ENCODE assay signal across 8 cellular contexts in the genomic region with DNA sequence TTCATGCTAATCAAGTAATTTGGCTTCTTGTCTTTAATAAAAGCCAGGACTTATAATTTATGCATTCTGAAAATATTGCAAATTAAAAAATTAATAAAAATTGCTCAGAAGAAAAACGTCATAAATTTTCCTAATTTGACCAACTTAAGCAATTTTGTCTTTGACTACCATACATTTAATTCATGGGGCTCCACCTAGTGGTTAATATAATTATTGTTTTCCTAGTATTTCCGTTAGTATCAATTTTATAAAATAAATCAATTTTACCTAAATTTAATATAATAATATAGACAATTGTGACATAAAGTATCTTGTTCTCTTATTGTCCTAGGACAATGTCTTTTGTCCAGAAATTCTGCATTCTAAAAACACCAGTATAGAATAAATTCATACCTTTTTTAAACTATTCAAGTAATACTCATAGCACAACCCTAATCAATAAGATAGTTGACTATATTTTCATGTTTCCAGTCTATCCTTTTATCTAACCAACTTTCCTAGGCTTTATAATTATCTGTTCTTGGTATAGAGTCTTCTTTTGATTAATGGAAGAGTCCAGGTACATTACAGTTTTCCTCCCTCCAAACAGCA.
DNase-seq lines count a peak whose midpoint lies in the region; FAIRE-seq and TF ChIP-seq lines count a peak whose summit lies in the region.

No MANE protein-coding gene starts in this region.

- no peak overlapping the region for H3K4me2 ChIP-seq in endothelial cell of umbilical vein (ENCODE audit: insufficient read depth, low read length)

- no peak overlapping the region for H3K27ac ChIP-seq in endothelial cell of umbilical vein (ENCODE audit: insufficient read depth, low read depth, low read length)
- H3K27ac ChIP-seq in esophagus squamous epithelium = no peak overlapping the region

- no peaks in the 10 kb centered on the region for H3K36me3 ChIP-seq in endothelial cell of umbilical vein (ENCODE audit: control insufficient read depth in 2 of 2, extremely low read depth in 1 of 2, insufficient read depth in 2 of 2, low read length in 2 of 2)
- no peaks in the 10 kb centered on the region for H3K36me3 ChIP-seq in esophagus squamous epithelium

- peak; percentile 54 for FAIRE-seq in endothelial cell of umbilical vein (lab: Jason Lieb, UNC)
- no peak for FAIRE-seq in urothelium cell line (lab: Jason Lieb, UNC)

- H3K9ac ChIP-seq in endothelial cell of umbilical vein (replicated peaks; ENCODE audit: extremely low read depth, insufficient read depth, low read length) = no peak overlapping the region

- TF ChIP-seq CTCF in endothelial cell of umbilical vein (IDR thresholded peaks at IDR 0.05; ENCODE audit: extremely low read depth in 1 of 2, insufficient read depth in 1 of 2, low read depth in 1 of 2, low read length in 2 of 2) (no peak), esophagus squamous epithelium (IDR thresholded peaks at IDR 0.05) (peak in 3 of 6 experiments; percentile 46 to 56 (median 48))

- 0 to 3% methylated on average over 2 of the region's 2 CpGs for WGBS in esophagus squamous epithelium, 2 donors

- TF ChIP-seq POLR2A in endothelial cell of umbilical vein (IDR thresholded peaks at IDR 0.05; ENCODE audit: low read depth, low read length) = no peak
- TF ChIP-seq POLR2A in esophagus squamous epithelium (IDR thresholded peaks at IDR 0.05) = no peak

- H3K9me1 ChIP-seq in endothelial cell of umbilical vein (replicated peaks; ENCODE audit: control insufficient read depth, extremely low read depth, insufficient read depth, low read length) = no peaks in the 10 kb centered on the region

- H3K79me2 ChIP-seq in endothelial cell of umbilical vein (ENCODE audit: control insufficient read depth, insufficient read depth, low read length) = no peaks in the 10 kb centered on the region

- intact Hi-C loops in endothelial cell of umbilical vein (cut with micrococcal nuclease) = loop anchor here (1.0 kb wide), 3 partner anchors 370 to 587 kb away; no protein-coding TSS in a partner anchor
- intact Hi-C loops in esophagus squamous epithelium (cut with DNase I) = loop anchor here (10.0 kb wide), 1 partner anchor 592 kb away; no protein-coding TSS in a partner anchor

- H3K4me3 ChIP-seq in endothelial cell of umbilical vein (replicated peaks in 1 of 3; ENCODE audit: insufficient read depth in 1 of 3, low read depth in 1 of 3, low read length in 3 of 3) (no peak overlapping the region), esophagus squamous epithelium (no peak overlapping the region)

- H3K27me3 ChIP-seq in endothelial cell of umbilical vein (ENCODE audit: control insufficient read depth in 2 of 2, insufficient read depth in 2 of 2, low read length in 2 of 2) (peaks cover 0 to 3% of the 10 kb centered on the region in 2 experiments), esophagus squamous epithelium (no peaks in the 10 kb centered on the region)

- peak; percentile 10 for DNase-seq in NOMO-1 treated with DMSO at 0.1 percent for 48 hours (lab: John Stamatoyannopoulos, UW; ENCODE audit: unreplicated experiment)
- no peak for DNase-seq in NOMO-1 treated with dmso at 0.1 percent for 144 hours (lab: John Stamatoyannopoulos, UW; ENCODE audit: unreplicated experiment)
- peak; percentile 51 for DNase-seq in NCI-H748 (lab: John Stamatoyannopoulos, UW; ENCODE audit: unreplicated experiment)
- DNase-seq in endothelial cell of umbilical vein (ENCODE audit: low read depth, low spot score) = peak; percentile 14
- peak; percentile 79 for DNase-seq in superior temporal gyrus (ENCODE audit: extremely low spot score)
- DNase-seq in esophagus squamous epithelium (lab: John Stamatoyannopoulos, UW) = no peak
- DNase-seq in urothelium cell line (ENCODE audit: low spot score) = no peak
- DNase-seq in central memory CD4-positive, alpha-beta T cell = no peak

- H3K9me3 ChIP-seq in endothelial cell of umbilical vein (replicated peaks; ENCODE audit: control insufficient read depth, insufficient read depth, low read length) (no peaks in the 10 kb centered on the region), esophagus squamous epithelium (no peaks in the 10 kb centered on the region)

- H4K20me1 ChIP-seq in endothelial cell of umbilical vein (replicated peaks; ENCODE audit: control insufficient read depth, extremely low read depth, insufficient read depth, low read length) = no peaks in the 10 kb centered on the region

- POLR2A ChIA-PET in endothelial cell of umbilical vein (lab: Charles Lee) = no interaction called here

- dilution Hi-C loops in endothelial cell of umbilical vein (cut with MboI; ENCODE audit: extremely low pct_ligation_motif_present, low sequenced_read_pairs) = no loop called here

- CTCF ChIA-PET in endothelial cell of umbilical vein (lab: Charles Lee) = interaction anchor here (1.0 to 4.5 kb wide), 3 partner anchors 369 to 586 kb away, joined by 4 to 39 read pairs (median 5); no protein-coding TSS in a partner anchor

- no peak overlapping the region for H2AFZ ChIP-seq in endothelial cell of umbilical vein (ENCODE audit: low read depth, low read length)

- no TSS peak for BruUV-seq in endothelial cell of umbilical vein (replicated peaks; lab: Mats Ljungman, UMichigan)

- no peaks in the 10 kb centered on the region for H3K4me1 ChIP-seq in endothelial cell of umbilical vein (ENCODE audit: control insufficient read depth, extremely low read depth, insufficient read depth, low read length)
- H3K4me1 ChIP-seq in esophagus squamous epithelium = no peaks in the 10 kb centered on the region

TF ChIP-seq in endothelial cell of umbilical vein, 7 proteins besides CTCF, POLR2A, EP300 and RAD21:
- TF ChIP-seq JUN (IDR thresholded peaks at IDR 0.05; ENCODE audit: borderline replicate concordance, insufficient read depth, insufficient read length, low read depth) (no peak), POLR2AphosphoS5 (IDR thresholded peaks at IDR 0.05; ENCODE audit: insufficient read depth, low read depth, low read length) (no peak), EZH2 (IDR thresholded peaks at IDR 0.05; ENCODE audit: borderline replicate concordance, low read depth, low read length, severe bottlenecking) (no peak), MYC (IDR thresholded peaks at IDR 0.05; ENCODE audit: low read depth, low read length) (no peak), FOS (IDR thresholded peaks at IDR 0.05; ENCODE audit: borderline replicate concordance, insufficient read depth, low read length) (no peak), GATA2 (IDR thresholded peaks at IDR 0.05; ENCODE audit: insufficient read depth, insufficient read length, low read depth, low read length) (no peak)
- TF ChIP-seq, protein P1, sequence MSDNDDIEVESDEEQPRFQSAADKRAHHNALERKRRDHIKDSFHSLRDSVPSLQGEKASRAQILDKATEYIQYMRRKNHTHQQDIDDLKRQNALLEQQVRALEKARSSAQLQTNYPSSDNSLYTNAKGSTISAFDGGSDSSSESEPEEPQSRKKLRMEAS (IDR thresholded peaks at IDR 0.05; ENCODE audit: insufficient read depth, insufficient read length) = no peak

Comparison
In these comparisons a context has a peak if more than half of its experiments do, and no peak if none do; other contexts are left out.
1. DNase-seq: peak in NOMO-1 treated with DMSO at 0.1 percent for 48 hours (single experiment), NCI-H748 (single experiment), endothelial cell of umbilical vein (single experiment) and superior temporal gyrus (single experiment); none in NOMO-1 treated with dmso at 0.1 percent for 144 hours (single experiment), esophagus squamous epithelium (single experiment), urothelium cell line (single experiment) and central memory CD4-positive, alpha-beta T cell (single experiment).